Comparison of ENCODE assay signal across 1 cellular context in genomic region chr7:97012293-97013005, GRCh38.
A peak's percentile ranks its signal among the peaks of the same experiment; 100 is the strongest.
TF ChIP-seq lines count a peak whose summit lies in the region.

No MANE protein-coding gene starts in this region.

TF ChIP-seq in H1, 55 proteins besides CTCF, POLR2A, EP300 and RAD21 (continued from another document):
- no peak for TF ChIP-seq ATF2 (IDR thresholded peaks at IDR 0.05; ENCODE audit: low read length)
- peak; percentile 1; the same call in 1 of the 2 replicates for TF ChIP-seq CBX8 (IDR thresholded peaks at IDR 0.05; ENCODE audit: borderline replicate concordance, low read depth, low read length)
- TF ChIP-seq TBP (IDR thresholded peaks at IDR 0.05; ENCODE audit: low read depth, low read length) = no peak
- no peak for TF ChIP-seq NRF1 (IDR thresholded peaks at IDR 0.05; ENCODE audit: low read depth, low read length)
- TF ChIP-seq SAP30 (IDR thresholded peaks at IDR 0.05; ENCODE audit: insufficient read depth, insufficient replicate concordance, low read length) = no peak
- peak; percentile 34 for TF ChIP-seq EZH2 (IDR thresholded peaks at IDR 0.05; ENCODE audit: low read depth, low read length, severe bottlenecking)
- TF ChIP-seq SP4 (IDR thresholded peaks at IDR 0.05; ENCODE audit: low read length) = no peak
- no peak for TF ChIP-seq KDM1A (IDR thresholded peaks at IDR 0.05; ENCODE audit: borderline replicate concordance, low read length)
- no peak for TF ChIP-seq CTBP2 (IDR thresholded peaks at IDR 0.05; ENCODE audit: borderline replicate concordance, insufficient read depth, insufficient read length, low read length)
- no peak for TF ChIP-seq ZNF274 (IDR thresholded peaks at IDR 0.05; ENCODE audit: borderline replicate concordance, extremely low read depth, low read length)
- TF ChIP-seq GABPA (IDR thresholded peaks at IDR 0.05; ENCODE audit: borderline replicate concordance, insufficient read depth, low read length) = no peak
- TF ChIP-seq POU5F1 (IDR thresholded peaks at IDR 0.05; ENCODE audit: low read depth, low read length) = no peak
- no peak for TF ChIP-seq SP1 (IDR thresholded peaks at IDR 0.05; ENCODE audit: low read depth, low read length)
- TF ChIP-seq SUZ12 (IDR thresholded peaks at IDR 0.05; ENCODE audit: low read length) = peak; percentile 30; the same call in 1 of the 2 replicates
- TF ChIP-seq MAX (IDR thresholded peaks at IDR 0.05) = no peak
- TF ChIP-seq FOSL1 (IDR thresholded peaks at IDR 0.05; ENCODE audit: insufficient read depth, low read depth, low read length) = no peak
- no peak for TF ChIP-seq CHD2 (IDR thresholded peaks at IDR 0.05; ENCODE audit: low read length)
